14 cellular contexts compared by ENCODE assay signal in the genomic region with DNA sequence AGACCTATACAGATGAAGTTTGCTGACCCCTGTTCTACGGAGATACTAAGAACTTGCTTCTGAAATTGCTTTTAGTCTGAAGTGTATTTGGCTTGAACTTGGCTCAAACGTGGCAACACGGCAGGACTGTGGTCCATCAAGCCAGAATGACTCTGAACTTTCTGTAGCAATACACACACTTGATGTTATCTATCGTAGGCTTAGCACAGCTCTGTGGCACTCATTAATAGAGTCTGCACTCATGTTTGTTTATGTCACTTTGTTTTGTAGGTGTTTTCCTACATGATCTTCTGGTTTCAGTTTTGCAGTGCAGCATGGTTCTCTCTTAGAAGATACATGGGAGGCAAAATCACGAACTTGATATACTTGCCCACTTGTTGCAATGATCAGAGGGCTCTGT.
DNase-seq lines count a peak whose midpoint lies in the region; ATAC-seq, FAIRE-seq and TF ChIP-seq lines count a peak whose summit lies in the region.
"Had no signal": no experiment of that assay in that cellular context is flagged by ENCODE, and none has a peak within 500 bp of the region (broad histone marks: within the 10 kb centered on the region; RNA-seq: fewer than 3 reads in every experiment).

No MANE protein-coding gene starts in this region.

- H3K4me3 Mint-ChIP-seq in endodermal cell, result no peak overlapping the region
- H3K4me3 Mint-ChIP-seq in stimulated activated naive B cell treated with anti-CD40 and anti-IgM and Interleukin-4, amounts not matched to agents 10 μg/mL and 1 μg/mL and 100 μg/mL, for 72 hours, result no peak overlapping the region
- no peak overlapping the region for H3K4me3 Mint-ChIP-seq in activated CD8-positive, alpha-beta T cell treated with anti-CD3 and anti-CD28 coated beads, Interleukin-2, amount 10 ng/mL, durations not matched to agents 7 days and 5 days
- H3K4me3 Mint-ChIP-seq: activated T-cell treated with anti-CD3 and anti-CD28 coated beads, Interleukin-2, amount 50 U/mL, for 4 hours had no signal

- H3K9me3 ChIP-seq in Panc1 (ENCODE audit: control insufficient read depth, insufficient read depth, low read depth, low read length) (no peaks in the 10 kb centered on the region), endodermal cell (ENCODE audit: control insufficient read depth, low read length) (peaks cover 6% of the 10 kb centered on the region), pancreas (no peaks in the 10 kb centered on the region), BE2C (no peaks in the 10 kb centered on the region)
- H3K9me3 ChIP-seq: ovary, testis had no signal

- POLR2A ChIA-PET in Panc1 (lab: Charles Lee), result no interaction called here
- POLR2A ChIA-PET in activated CD8-positive, alpha-beta T cell treated with anti-CD3 and anti-CD28 coated beads, Interleukin-2, amount 10 ng/mL, durations not matched to agents 7 days and 5 days (lab: Charles Lee), result no interaction called here

- in situ Hi-C loops in Panc1 (cut with HindIII; ENCODE audit: low pct_unique_long_range_greater_than_20kb, low sequenced_read_pairs), result no loop called here

- peaks cover 23% of the 10 kb centered on the region for H3K9me3 Mint-ChIP-seq in endodermal cell
- H3K9me3 Mint-ChIP-seq in stimulated activated naive B cell treated with anti-CD40 and anti-IgM and Interleukin-4, amounts not matched to agents 10 μg/mL and 1 μg/mL and 100 μg/mL, for 72 hours, result peaks cover 5% of the 10 kb centered on the region in 2 donors
- peaks cover 8% of the 10 kb centered on the region for H3K9me3 Mint-ChIP-seq in activated CD8-positive, alpha-beta T cell treated with anti-CD3 and anti-CD28 coated beads, Interleukin-2, amount 10 ng/mL, durations not matched to agents 7 days and 5 days (ENCODE audit: insufficient read depth)

- peaks cover 3% of the 10 kb centered on the region for H3K36me3 Mint-ChIP-seq in endodermal cell (ENCODE audit: low read depth)
- H3K36me3 Mint-ChIP-seq in stimulated activated naive B cell treated with anti-CD40 and anti-IgM and Interleukin-4, amounts not matched to agents 10 μg/mL and 1 μg/mL and 100 μg/mL, for 72 hours, result no peaks in the 10 kb centered on the region
- no peaks in the 10 kb centered on the region for H3K36me3 Mint-ChIP-seq in activated CD8-positive, alpha-beta T cell treated with anti-CD3 and anti-CD28 coated beads, Interleukin-2, amount 10 ng/mL, durations not matched to agents 7 days and 5 days (ENCODE audit: low read depth)

- WGBS in endodermal cell (ENCODE audit: insufficient coverage in 1 of 2, insufficient read length in 1 of 2), 2 experiments, result 86 to 96% methylated on average over 5 of the region's 5 CpGs
- WGBS in pancreas, 2 donors, result 50 to 52% methylated on average over 5 of the region's 5 CpGs

- FAIRE-seq in pancreas (lab: Jason Lieb, UNC), result no peak

- intact Hi-C loops in Panc1 (cut with micrococcal nuclease; ENCODE audit: unreplicated experiment) (no loop called here), pancreas (cut with DNase I) (no loop called here)

- BruUV-seq in Panc1 (replicated peaks; lab: Mats Ljungman, UMichigan), result no TSS peak

- ATAC-seq in Panc1 (peak; percentile 81), pancreas (peak in 3 of 4 donors; percentile 59 to 68 (median 65))
- no peak for ATAC-seq in stimulated activated naive B cell treated with anti-CD40 and anti-IgM and Interleukin-4, amounts not matched to agents 10 μg/mL and 1 μg/mL and 100 μg/mL, for 72 hours (replicated peaks)
- ATAC-seq in activated CD8-positive, alpha-beta T cell treated with anti-CD3 and anti-CD28 coated beads, Interleukin-2, amount 10 ng/mL, durations not matched to agents 7 days and 5 days, result no peak
- ATAC-seq: activated T-cell treated with anti-CD3 and anti-CD28 coated beads, Interleukin-2, amount 50 U/mL, for 4 hours had no signal

- H3K27ac ChIP-seq in Panc1 (ENCODE audit: low read length), result peak overlapping the region; percentile 20
- no peak overlapping the region for H3K27ac ChIP-seq in endodermal cell (ENCODE audit: low read depth, low read length)
- H3K27ac ChIP-seq in pancreas, result peak overlapping the region in 1 of 4 donors; percentile 22
- H3K27ac ChIP-seq: testis had no signal

- CTCF ChIA-PET in Panc1 (lab: Charles Lee), result no interaction called here
- CTCF ChIA-PET in activated CD8-positive, alpha-beta T cell treated with anti-CD3 and anti-CD28 coated beads, Interleukin-2, amount 10 ng/mL, durations not matched to agents 7 days and 5 days (lab: Charles Lee), result no interaction called here

- no peak for TF ChIP-seq CTCF in Panc1 (IDR thresholded peaks at IDR 0.05)
- TF ChIP-seq CTCF in endodermal cell (conservative IDR thresholded peaks at IDR 0.05), result no peak
- TF ChIP-seq CTCF in pancreas (IDR thresholded peaks at IDR 0.05), result no peak
- no peak for TF ChIP-seq CTCF in BE2C (IDR thresholded peaks at IDR 0.05; ENCODE audit: low read depth, low read length)

- H3K4me3 ChIP-seq in Panc1 (ENCODE audit: low read depth in 2 of 2, low read length in 2 of 2), result peak overlapping the region in 1 of 2 experiments; percentile 19; a peak in 3 of 4 replicates
- no peak overlapping the region for H3K4me3 ChIP-seq in endodermal cell (ENCODE audit: low read length)
- no peak overlapping the region for H3K4me3 ChIP-seq in pancreas
- no peak overlapping the region for H3K4me3 ChIP-seq in BE2C (ENCODE audit: low read depth, low read length)
- H3K4me3 ChIP-seq: ovary, testis had no signal

- no peaks in the 10 kb centered on the region for H3K27me3 ChIP-seq in Panc1 (ENCODE audit: control insufficient read depth, insufficient read depth, low read length)
- H3K27me3 ChIP-seq in endodermal cell (ENCODE audit: control insufficient read depth, insufficient read depth, low read length, poor library complexity, severe bottlenecking), result no peaks in the 10 kb centered on the region
- no peaks in the 10 kb centered on the region for H3K27me3 ChIP-seq in pancreas
- H3K27me3 ChIP-seq in BE2C, result no peaks in the 10 kb centered on the region
- H3K27me3 ChIP-seq: ovary, testis had no signal

- peaks cover 6% of the 10 kb centered on the region for H3K4me1 Mint-ChIP-seq in endodermal cell
- peaks cover 0 to 2% of the 10 kb centered on the region in 2 donors for H3K4me1 Mint-ChIP-seq in stimulated activated naive B cell treated with anti-CD40 and anti-IgM and Interleukin-4, amounts not matched to agents 10 μg/mL and 1 μg/mL and 100 μg/mL, for 72 hours
- peaks cover 1% of the 10 kb centered on the region for H3K4me1 Mint-ChIP-seq in activated CD8-positive, alpha-beta T cell treated with anti-CD3 and anti-CD28 coated beads, Interleukin-2, amount 10 ng/mL, durations not matched to agents 7 days and 5 days (ENCODE audit: low read depth)

- H3K36me3 ChIP-seq in Panc1 (ENCODE audit: control insufficient read depth, insufficient read depth, low read length) (no peaks in the 10 kb centered on the region), endodermal cell (ENCODE audit: control insufficient read depth, insufficient read depth, low read length) (no peaks in the 10 kb centered on the region), pancreas (no peaks in the 10 kb centered on the region), BE2C (no peaks in the 10 kb centered on the region)
- H3K36me3 ChIP-seq: ovary had no signal

- peaks cover 18% of the 10 kb centered on the region for H3K4me1 ChIP-seq in Panc1 (ENCODE audit: control insufficient read depth, insufficient read depth, low read length)
- H3K4me1 ChIP-seq in endodermal cell (ENCODE audit: control insufficient read depth, insufficient read depth, low read length), result no peaks in the 10 kb centered on the region
- peaks cover 15 to 18% (median 15%) of the 10 kb centered on the region in 3 donors for H3K4me1 ChIP-seq in pancreas
- no peaks in the 10 kb centered on the region for H3K4me1 ChIP-seq in BE2C
- H3K4me1 ChIP-seq: testis had no signal

- no peaks in the 10 kb centered on the region for H3K27me3 Mint-ChIP-seq in endodermal cell (ENCODE audit: insufficient read depth)
- H3K27me3 Mint-ChIP-seq in stimulated activated naive B cell treated with anti-CD40 and anti-IgM and Interleukin-4, amounts not matched to agents 10 μg/mL and 1 μg/mL and 100 μg/mL, for 72 hours, result peaks cover 14 to 21% of the 10 kb centered on the region in 2 donors
- H3K27me3 Mint-ChIP-seq in activated CD8-positive, alpha-beta T cell treated with anti-CD3 and anti-CD28 coated beads, Interleukin-2, amount 10 ng/mL, durations not matched to agents 7 days and 5 days (ENCODE audit: low read depth), result peaks cover 1% of the 10 kb centered on the region

- H3K27ac Mint-ChIP-seq in endodermal cell, result no peak overlapping the region
- no peak overlapping the region for H3K27ac Mint-ChIP-seq in stimulated activated naive B cell treated with anti-CD40 and anti-IgM and Interleukin-4, amounts not matched to agents 10 μg/mL and 1 μg/mL and 100 μg/mL, for 72 hours
- no peak overlapping the region for H3K27ac Mint-ChIP-seq in activated CD8-positive, alpha-beta T cell treated with anti-CD3 and anti-CD28 coated beads, Interleukin-2, amount 10 ng/mL, durations not matched to agents 7 days and 5 days

- DNase-seq in Daoy (ENCODE audit: low read depth) (peak; percentile 14), Panc1 (ENCODE audit: low read depth, low spot score) (peak; percentile 1), endodermal cell (peak; percentile 17), pancreas (no peak), NCI-H146 treated with DMSO at 0.1 percent for 48 hours (lab: John Stamatoyannopoulos, UW; ENCODE audit: unreplicated experiment) (no peak), BE2C (no peak)
- no peak for DNase-seq in stimulated activated naive B cell treated with anti-CD40 and anti-IgM and Interleukin-4, amounts not matched to agents 10 μg/mL and 1 μg/mL and 100 μg/mL, for 72 hours
- no peak for DNase-seq in activated CD8-positive, alpha-beta T cell treated with anti-CD3 and anti-CD28 coated beads, Interleukin-2, amount 10 ng/mL, durations not matched to agents 7 days and 5 days
- DNase-seq: activated CD4-positive, alpha-beta T cell treated with anti-CD3 and anti-CD28 coated beads for 48 hours; activated T-cell treated with anti-CD3 and anti-CD28 coated beads, Interleukin-2, amount 50 U/mL, for 4 hours; DMS 273 treated with DMSO at 0.1 percent for 48 hours; NCI-H1092; testis had no signal

- H3K9ac ChIP-seq in endodermal cell (ENCODE audit: extremely low read depth, low read length, poor library complexity, severe bottlenecking), result no peak overlapping the region

Comparison
In these comparisons a context has a peak if more than half of its experiments do, and no peak if none do; other contexts are left out.
1. DNase-seq: peak in Daoy (single experiment), Panc1 (single experiment) and endodermal cell (single experiment); none in pancreas (0 of 6), stimulated activated naive B cell treated with anti-CD40 and anti-IgM and Interleukin-4, amounts not matched to agents 10 μg/mL and 1 μg/mL and 100 μg/mL, for 72 hours (single experiment), NCI-H146 treated with DMSO at 0.1 percent for 48 hours (single experiment), activated CD8-positive, alpha-beta T cell treated with anti-CD3 and anti-CD28 coated beads, Interleukin-2, amount 10 ng/mL, durations not matched to agents 7 days and 5 days (single experiment) and BE2C (single experiment).
2. ATAC-seq: peak in Panc1 (single experiment) and pancreas (3 of 4); none in stimulated activated naive B cell treated with anti-CD40 and anti-IgM and Interleukin-4, amounts not matched to agents 10 μg/mL and 1 μg/mL and 100 μg/mL, for 72 hours (0 of 2) and activated CD8-positive, alpha-beta T cell treated with anti-CD3 and anti-CD28 coated beads, Interleukin-2, amount 10 ng/mL, durations not matched to agents 7 days and 5 days (single experiment).